Comparison of ENCODE assay signal across 8 cellular contexts in the genomic region with DNA sequence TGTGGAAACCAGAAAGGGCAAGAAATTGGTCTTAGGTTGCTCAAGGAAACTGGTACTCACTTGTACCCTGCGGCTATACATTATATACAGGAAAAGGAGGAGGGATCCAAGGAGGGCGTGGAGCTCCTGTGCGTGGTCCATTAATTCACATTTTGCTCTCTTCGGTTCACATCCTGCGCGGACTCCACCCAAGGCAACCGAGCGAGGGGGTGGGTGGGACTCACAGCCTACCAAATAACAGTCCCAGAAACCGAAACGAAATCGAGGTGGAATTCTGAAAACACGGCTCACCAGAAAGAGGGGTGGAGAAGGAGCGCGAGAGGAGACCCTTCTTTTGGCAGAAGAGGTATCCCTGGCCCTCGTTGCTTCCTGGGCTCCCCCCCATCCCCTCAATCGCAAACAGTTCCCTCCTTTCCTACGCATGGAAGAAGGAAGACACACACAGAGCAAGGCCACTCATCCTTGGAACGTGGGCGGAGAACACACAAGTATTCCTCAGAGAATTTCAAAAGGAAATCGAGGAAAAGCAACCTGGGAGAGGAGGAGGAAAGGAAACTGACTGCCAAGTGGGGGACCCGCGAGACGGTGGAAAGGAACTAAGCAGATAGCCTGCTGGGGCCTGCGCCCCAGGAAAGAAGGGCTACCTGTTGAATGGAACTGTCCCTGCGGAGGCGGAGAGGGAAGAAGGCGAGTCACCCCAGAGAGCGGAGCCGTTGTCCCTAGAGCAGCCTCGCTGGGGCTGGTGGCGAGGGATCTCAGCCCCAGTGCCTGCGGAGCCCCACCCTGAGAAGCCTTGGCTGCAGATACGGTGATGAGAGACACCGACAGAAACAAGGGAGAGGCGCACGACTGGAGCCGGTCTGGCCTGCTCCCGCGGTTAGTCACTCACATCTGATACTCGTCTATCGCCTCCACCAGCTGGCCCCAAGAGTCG. TPM values are rescaled to one million over a fixed set of nuclear protein-coding genes. Genes with fewer than 3 reads are reported as not detected.
DNase-seq lines count a peak whose midpoint lies in the region; ATAC-seq and TF ChIP-seq lines count a peak whose summit lies in the region.

No MANE protein-coding gene starts in this region.

- peaks cover 27% of the 10 kb centered on the region for H3K36me3 Mint-ChIP-seq in activated naive CD8-positive, alpha-beta T cell treated with anti-CD3 and anti-CD28 coated beads, Interleukin-2, amount 50 U/mL, for 24 hours (ENCODE audit: low read depth)
- peaks cover 6% of the 10 kb centered on the region for H3K36me3 Mint-ChIP-seq in progenitor cell of endocrine pancreas (ENCODE audit: insufficient read depth)

- peak overlapping the region; percentile 94 for H3K27ac Mint-ChIP-seq in activated naive CD8-positive, alpha-beta T cell treated with anti-CD3 and anti-CD28 coated beads, Interleukin-2, amount 50 U/mL, for 24 hours
- H3K27ac Mint-ChIP-seq in progenitor cell of endocrine pancreas = peak overlapping the region; percentile 67

- peaks cover 48% of the 10 kb centered on the region for H3K4me1 Mint-ChIP-seq in activated naive CD8-positive, alpha-beta T cell treated with anti-CD3 and anti-CD28 coated beads, Interleukin-2, amount 50 U/mL, for 24 hours
- H3K4me1 Mint-ChIP-seq in progenitor cell of endocrine pancreas (ENCODE audit: low read depth) = peaks cover 10% of the 10 kb centered on the region

- POLR2A ChIA-PET in HEK293 (lab: Yijun Ruan, JAX) = interaction anchor here (1.0 to 1.8 kb wide), 3 partner anchors 8 to 68 kb away, joined by 5 to 10 read pairs (median 6); no protein-coding TSS in a partner anchor

- CTCF ChIA-PET in HEK293 (lab: Yijun Ruan, JAX) = interaction anchor here (0.7 to 1.5 kb wide), 2 partner anchors 247 to 413 kb away, joined by 3 to 4 read pairs; no protein-coding TSS in a partner anchor

- no peaks in the 10 kb centered on the region for H3K9me3 Mint-ChIP-seq in activated naive CD8-positive, alpha-beta T cell treated with anti-CD3 and anti-CD28 coated beads, Interleukin-2, amount 50 U/mL, for 24 hours
- no peaks in the 10 kb centered on the region for H3K9me3 Mint-ChIP-seq in progenitor cell of endocrine pancreas (ENCODE audit: low read depth)

- DNase-seq in GM06990 (ENCODE audit: extremely low read depth, insufficient read length) (peak; percentile 70), MG63 (peak; percentile 85), T follicular helper cell (ENCODE audit: low read depth) (peak; percentile 44), heart right ventricle (peak; percentile 40 to 65), progenitor cell of endocrine pancreas (ENCODE audit: low spot score, unreplicated experiment) (peak; percentile 27), aorta (peak; percentile 73 to 85)
- DNase-seq in activated naive CD8-positive, alpha-beta T cell treated with anti-CD3 and anti-CD28 coated beads, Interleukin-2, amount 50 U/mL, for 24 hours = peak; percentile 55

- peak overlapping the region; percentile 98 for H3K4me3 Mint-ChIP-seq in activated naive CD8-positive, alpha-beta T cell treated with anti-CD3 and anti-CD28 coated beads, Interleukin-2, amount 50 U/mL, for 24 hours
- H3K4me3 Mint-ChIP-seq in progenitor cell of endocrine pancreas (ENCODE audit: low read depth) = peak overlapping the region; percentile 99

- H3K27ac ChIP-seq in HEK293 (ENCODE audit: extremely low read depth, low read depth, low read length) (peak overlapping the region; percentile 87), heart right ventricle (peak overlapping the region; percentile 92 to 99 (median 94)), aorta (ENCODE audit: low read depth in 1 of 2, low read length in 2 of 2) (peak overlapping the region; percentile 58 to 90)

- peak overlapping the region; percentile 93 for H3K4me3 ChIP-seq in GM06990 (replicated peaks; ENCODE audit: low read depth, low read length)
- H3K4me3 ChIP-seq in HEK293 (ENCODE audit: low read depth, low read length) = peak overlapping the region; percentile 84
- peak overlapping the region; percentile 83 for H3K4me3 ChIP-seq in MG63
- peak overlapping the region; percentile 57 to 97 (median 90) for H3K4me3 ChIP-seq in heart right ventricle
- H3K4me3 ChIP-seq in aorta (ENCODE audit: low read length in 2 of 2) = peak overlapping the region; percentile 77 to 87

- ATAC-seq in activated naive CD8-positive, alpha-beta T cell treated with anti-CD3 and anti-CD28 coated beads, Interleukin-2, amount 50 U/mL, for 24 hours = peak; percentile 51
- ATAC-seq in heart right ventricle = peak; percentile 16 to 68 (median 32)
- peak; percentile 67 for ATAC-seq in aorta (ENCODE audit: low FRiP score)

- WGBS in heart right ventricle, 2 donors = 0% methylated on average over 41 to 42 of the region's 42 CpGs
- 0% methylated on average over 34 to 42 of the region's 42 CpGs for WGBS in aorta, 2 donors

- H3K27me3 Mint-ChIP-seq in activated naive CD8-positive, alpha-beta T cell treated with anti-CD3 and anti-CD28 coated beads, Interleukin-2, amount 50 U/mL, for 24 hours = no peaks in the 10 kb centered on the region
- H3K27me3 Mint-ChIP-seq in progenitor cell of endocrine pancreas = no peaks in the 10 kb centered on the region

- H3K27me3 ChIP-seq in GM06990 (replicated peaks; ENCODE audit: control insufficient read depth, insufficient read depth, low read length) (no peaks in the 10 kb centered on the region), MG63 (no peaks in the 10 kb centered on the region), heart right ventricle (no peaks in the 10 kb centered on the region), aorta (ENCODE audit: control insufficient read depth in 1 of 2, insufficient read depth in 2 of 2, low read length in 1 of 2) (no peaks in the 10 kb centered on the region)

- TF ChIP-seq CTCF in GM06990 (IDR thresholded peaks at IDR 0.05; ENCODE audit: insufficient read depth, low read length, poor library complexity, severe bottlenecking) (no peak), HEK293 (tag by site-specific recombination; IDR thresholded peaks at IDR 0.05) (no peak; the same call in 1 of the 2 replicates), heart right ventricle (IDR thresholded peaks at IDR 0.05) (no peak), progenitor cell of endocrine pancreas (IDR thresholded peaks at IDR 0.05; ENCODE audit: unreplicated experiment) (no peak)

- H3K36me3 ChIP-seq in GM06990 (ENCODE audit: control insufficient read depth, insufficient read depth, low read length) (peaks cover 2% of the 10 kb centered on the region), HEK293 (ENCODE audit: control insufficient read depth in 2 of 2, insufficient read depth in 1 of 2, low read length in 2 of 2) (peaks cover 10 to 12% of the 10 kb centered on the region in 2 experiments), MG63 (peaks cover 44% of the 10 kb centered on the region), heart right ventricle (peaks cover 0 to 23% (median 8%) of the 10 kb centered on the region in 9 donors), aorta (ENCODE audit: control insufficient read depth in 1 of 2, insufficient read depth in 2 of 2, low read length in 1 of 2) (no peaks in the 10 kb centered on the region)

- intact Hi-C loops in heart right ventricle (cut with DNase I) (loop anchor here in 4 of 10 donors (5.0 to 10.0 kb wide), 3 partner anchors 67 to 247 kb away; no protein-coding TSS in a partner anchor), aorta (cut with DNase I) (loop anchor here (10.0 kb wide), 2 partner anchors 67 to 247 kb away; no protein-coding TSS in a partner anchor)

- no peaks in the 10 kb centered on the region for H3K9me3 ChIP-seq in HEK293 (ENCODE audit: control insufficient read depth, insufficient read depth, low read depth, low read length)
- no peaks in the 10 kb centered on the region for H3K9me3 ChIP-seq in MG63
- H3K9me3 ChIP-seq in heart right ventricle = no peaks in the 10 kb centered on the region
- H3K9me3 ChIP-seq in aorta (ENCODE audit: control insufficient read depth, low read length) = no peaks in the 10 kb centered on the region

- H3K4me1 ChIP-seq in HEK293 (ENCODE audit: control insufficient read depth, insufficient read depth, low read length) (no peaks in the 10 kb centered on the region), heart right ventricle (peaks cover 0 to 40% (median 28%) of the 10 kb centered on the region in 9 donors), aorta (ENCODE audit: control insufficient read depth in 1 of 2, insufficient read depth in 2 of 2, low read length in 2 of 2) (no peaks in the 10 kb centered on the region)

TF ChIP-seq in HEK293, 187 proteins besides CTCF, POLR2A, EP300 and RAD21 (continues in another document):
- TF ChIP-seq MZF1 (tag by site-specific recombination; IDR thresholded peaks at IDR 0.05; ENCODE audit: borderline replicate concordance) = 0 out of 2 replicates have a peak, but pooled peaks have one; percentile 33
- TF ChIP-seq ZSCAN16 (tag by site-specific recombination; IDR thresholded peaks at IDR 0.05) = no peak
- no peak for TF ChIP-seq ZNF626 (tag by site-specific recombination; IDR thresholded peaks at IDR 0.05)
- TF ChIP-seq ZNF354C (tag by site-specific recombination; IDR thresholded peaks at IDR 0.05; ENCODE audit: borderline replicate concordance, low read depth) = no peak
- TF ChIP-seq ZNF24 (tag by site-specific recombination; IDR thresholded peaks at IDR 0.05) = no peak
- no peak for TF ChIP-seq ZNF221 (tag by site-specific recombination; IDR thresholded peaks at IDR 0.05; ENCODE audit: borderline replicate concordance)

RNA-seq across cellular contexts. Expression of a gene that starts 0.7 kb away (rescaled TPM):
- total RNA-seq in MG63 (2014; rRNA removed; shearing (Covaris generic); ENCODE audit: low replicate concordance) = 33.9 and 63.8 TPM in 2 replicates
- total RNA-seq in heart right ventricle (10 to 100 TPM; 37.4 to 68.4 (median 47.0) TPM), progenitor cell of endocrine pancreas (57.8 and 62.3 TPM in 2 replicates), aorta (10 to 100 TPM; 85.4 to 86.2 TPM)
- polyA plus RNA-seq in heart right ventricle (10 to 100 TPM; 29.5 to 37.1 TPM), aorta (100 to 1,000 TPM in 1 of 2 donors, 10 to 100 TPM in 1; 73.0 to 137 TPM)

RNA-seq across cellular contexts. Expression of a gene that starts 0.8 kb away (rescaled TPM):
- 56.0 and 102 TPM in 2 replicates for total RNA-seq in MG63 (2014; rRNA removed; shearing (Covaris generic); ENCODE audit: low replicate concordance)
- total RNA-seq in heart right ventricle (10 to 100 TPM; 26.5 to 40.5 (median 34.5) TPM), progenitor cell of endocrine pancreas (27.5 and 28.0 TPM in 2 replicates), aorta (10 to 100 TPM; 34.3 to 50.7 TPM)
- polyA plus RNA-seq in heart right ventricle (10 to 100 TPM in 1 of 2 donors, 1 to 10 TPM in 1; 8.9 to 11.7 TPM), aorta (10 to 100 TPM; 15.0 to 15.9 TPM)

RNA-seq across cellular contexts. Expression of a gene that starts 25.4 kb away (rescaled TPM):
- not detected in 2 replicates for total RNA-seq in MG63 (2014; rRNA removed; shearing (Covaris generic); ENCODE audit: low replicate concordance)
- total RNA-seq in heart right ventricle (not detected), progenitor cell of endocrine pancreas (not detected in 2 replicates), aorta (under 1 TPM in 1 of 2 donors, not detected in 1; 0.18 TPM)
- polyA plus RNA-seq in heart right ventricle (under 1 TPM in 1 of 2 donors, not detected in 1; 0.06 TPM), aorta (1 to 10 TPM in 1 of 2 donors, under 1 TPM in 1; 0.13 to 3.3 TPM)

Comparison
In these comparisons a context has a peak if more than half of its experiments do, and no peak if none do; other contexts are left out.
1. Peak in every context shown above with its lines: DNase-seq, ATAC-seq, H3K4me3 ChIP-seq and H3K27ac ChIP-seq.
2. DNase-seq: peak in every context shown above with its lines; median percentile 85 in MG63; 79 in aorta; 70 in GM06990; 55 in activated naive CD8-positive, alpha-beta T cell treated with anti-CD3 and anti-CD28 coated beads, Interleukin-2, amount 50 U/mL, for 24 hours; 52 in heart right ventricle; 44 in T follicular helper cell; 27 in progenitor cell of endocrine pancreas.